ENCODE assay signal across 9 cellular contexts in the genomic region with DNA sequence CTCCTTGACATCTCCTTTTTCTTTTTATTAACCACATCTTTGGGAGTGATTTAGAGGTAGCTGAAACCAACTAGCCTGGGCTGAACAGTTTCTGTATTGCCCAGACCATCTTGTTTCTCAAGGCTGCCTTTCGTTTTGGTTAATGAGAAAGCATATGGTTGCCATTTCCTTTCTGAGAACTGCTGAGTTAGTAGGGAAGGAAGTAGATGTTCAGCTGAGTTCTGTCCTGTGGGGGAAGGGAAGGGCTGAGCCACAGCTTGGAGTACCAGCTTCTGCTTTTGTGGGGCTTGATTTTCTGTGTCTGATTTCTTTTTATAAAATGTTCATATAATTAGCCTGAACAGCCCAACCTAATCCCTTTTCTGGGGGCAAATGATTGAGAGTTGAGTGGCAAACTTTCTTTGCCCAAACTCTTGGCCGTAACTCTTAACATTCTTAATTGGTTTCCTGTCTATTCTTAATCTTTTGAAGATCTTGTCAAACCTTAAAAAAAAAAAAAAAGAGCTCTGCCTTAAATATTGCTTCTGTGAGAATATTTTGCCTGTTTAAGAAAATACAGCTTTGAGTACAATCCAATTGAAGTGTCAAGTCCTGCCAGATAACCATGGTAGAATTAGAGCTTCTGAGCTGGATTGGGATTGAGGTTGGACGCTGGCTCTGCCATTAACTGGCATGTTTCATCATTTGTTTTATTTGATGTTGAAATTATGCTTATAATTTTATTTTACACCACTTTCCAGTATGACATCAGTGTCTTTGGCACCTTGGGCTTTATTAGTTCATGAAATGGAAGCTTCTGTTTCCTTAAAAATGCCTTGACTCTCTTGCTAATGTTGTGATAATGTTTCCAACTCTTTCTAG. TPM values are rescaled to one million over a fixed set of nuclear protein-coding genes. Genes with fewer than 3 reads are reported as not detected.
A peak's percentile ranks its signal among the peaks of the same experiment; 100 is the strongest.
DNase-seq lines count a peak whose midpoint lies in the region; ATAC-seq and TF ChIP-seq lines count a peak whose summit lies in the region.
"Had no signal": no experiment of that assay in that cellular context is flagged by ENCODE, and none has a peak within 500 bp of the region (broad histone marks: within the 10 kb centered on the region; RNA-seq: fewer than 3 reads in every experiment).

No MANE protein-coding gene starts in this region.

- no peak overlapping the region for H3K56ac ChIP-seq in mesendoderm (ENCODE audit: low read length)

- H3K4me1 Mint-ChIP-seq in stimulated activated naive CD8-positive, alpha-beta T cell treated with anti-CD3 and anti-CD28 coated beads, Interleukin-15, amount 100 ng/mL, for 72 hours = peaks cover 47% of the 10 kb centered on the region

- H2AK5ac ChIP-seq in mesendoderm (ENCODE audit: low read length) = no peak overlapping the region

- no peaks in the 10 kb centered on the region for H3K79me2 ChIP-seq in mesendoderm (ENCODE audit: control insufficient read depth, insufficient read depth, low read length)

- TF ChIP-seq POLR2A in uterus (IDR thresholded peaks at IDR 0.05) = no peak

- H3K27ac ChIP-seq in SK-N-MC (peak overlapping the region; percentile 94), mesendoderm (ENCODE audit: low read depth, low read length) (no peak overlapping the region), uterus (peak overlapping the region in 1 of 2 donors; percentile 94)

- no peaks in the 10 kb centered on the region for H3K79me1 ChIP-seq in mesendoderm (ENCODE audit: low read length)

- H3K9ac ChIP-seq in SK-N-MC (ENCODE audit: insufficient read length) (peak overlapping the region; percentile 37), adipocyte (ENCODE audit: low read length) (peak overlapping the region; percentile 96), mesendoderm (ENCODE audit: low read length) (no peak overlapping the region)

- H3K27me3 Mint-ChIP-seq in stimulated activated naive CD8-positive, alpha-beta T cell treated with anti-CD3 and anti-CD28 coated beads, Interleukin-15, amount 100 ng/mL, for 72 hours = no peaks in the 10 kb centered on the region

- H3K27me3 ChIP-seq in adipocyte (replicated peaks; ENCODE audit: control insufficient read depth, insufficient read depth, low read length) (no peaks in the 10 kb centered on the region), mesendoderm (ENCODE audit: insufficient read depth, low read length, poor library complexity) (no peaks in the 10 kb centered on the region), uterus (no peaks in the 10 kb centered on the region)

- H3K4me1 ChIP-seq in adipocyte (ENCODE audit: control insufficient read depth, insufficient read depth, low read length) = peaks cover 24% of the 10 kb centered on the region
- no peaks in the 10 kb centered on the region for H3K4me1 ChIP-seq in mesendoderm (ENCODE audit: control insufficient read depth, low read depth, low read length)
- H3K4me1 ChIP-seq in uterus = no peaks in the 10 kb centered on the region

- H3K18ac ChIP-seq in mesendoderm (ENCODE audit: low read length) = no peak overlapping the region

- H3K4me3 ChIP-seq in SK-N-MC = peak overlapping the region; percentile 92
- H3K4me3 ChIP-seq in adipocyte (ENCODE audit: low read length) = no peak overlapping the region
- H3K4me3 ChIP-seq in mesendoderm (ENCODE audit: low read length) = no peak overlapping the region
- H3K4me3 ChIP-seq in uterus = no peak overlapping the region

- H3K36me3 ChIP-seq in SK-N-MC (ENCODE audit: insufficient read depth, low read length) (no peaks in the 10 kb centered on the region), adipocyte (ENCODE audit: control insufficient read depth, insufficient read depth, low read length, severe bottlenecking) (peaks cover 4% of the 10 kb centered on the region), mesendoderm (ENCODE audit: control insufficient read depth, insufficient read depth, low read length) (no peaks in the 10 kb centered on the region), uterus (no peaks in the 10 kb centered on the region)
- H3K36me3 ChIP-seq: thoracic aorta had no signal

- no peak for TF ChIP-seq CTCF in uterus (IDR thresholded peaks at IDR 0.05)

- no peak overlapping the region for H3K23ac ChIP-seq in mesendoderm (ENCODE audit: low read length)

- no peak overlapping the region for H2BK5ac ChIP-seq in mesendoderm (ENCODE audit: low read length)

- no peak overlapping the region for H3K4ac ChIP-seq in mesendoderm (ENCODE audit: low read depth, low read length)

- H3K4me2 ChIP-seq in mesendoderm (ENCODE audit: low read length) = no peak overlapping the region

- peak overlapping the region; percentile 74 to 99 for H3K27ac Mint-ChIP-seq in stimulated activated naive CD8-positive, alpha-beta T cell treated with anti-CD3 and anti-CD28 coated beads, Interleukin-15, amount 100 ng/mL, for 72 hours

- H2BK120ac ChIP-seq in mesendoderm (ENCODE audit: low read depth, low read length) = no peak overlapping the region

- no peak overlapping the region for H4K5ac ChIP-seq in mesendoderm (ENCODE audit: low read length)

- WGBS in mesendoderm (ENCODE audit: extremely low coverage, insufficient coverage, low lambda C conversion rate) = no CpG with 5 or more reads among the region's 3 CpGs

- no peak overlapping the region for H2BK15ac ChIP-seq in mesendoderm (replicated peaks; ENCODE audit: low read depth)

- peaks cover 0 to 5% of the 10 kb centered on the region in 2 donors for H3K9me3 Mint-ChIP-seq in stimulated activated naive CD8-positive, alpha-beta T cell treated with anti-CD3 and anti-CD28 coated beads, Interleukin-15, amount 100 ng/mL, for 72 hours

- H4K8ac ChIP-seq in mesendoderm (ENCODE audit: low read depth, low read length) = no peak overlapping the region

- H3K4me3 Mint-ChIP-seq in stimulated activated naive CD8-positive, alpha-beta T cell treated with anti-CD3 and anti-CD28 coated beads, Interleukin-15, amount 100 ng/mL, for 72 hours = peak overlapping the region; percentile 97 to 98

- ATAC-seq in GM18909 (IDR thresholded peaks at IDR 0.05; ENCODE audit: poor library complexity, unreplicated experiment) (peak; percentile 69), HG02973 (IDR thresholded peaks at IDR 0.05; ENCODE audit: unreplicated experiment) (peak; percentile 63)
- ATAC-seq in stimulated activated naive CD8-positive, alpha-beta T cell treated with anti-CD3 and anti-CD28 coated beads, Interleukin-15, amount 100 ng/mL, for 72 hours = peak; percentile 42

- DNase-seq in SK-N-MC (ENCODE audit: low read depth, low spot score) (peak; percentile 86), adipocyte (ENCODE audit: low read depth) (no peak), mesendoderm (peak; percentile 44), uterus (no peak), DMS153 (lab: John Stamatoyannopoulos, UW) (no peak)
- DNase-seq in stimulated activated naive CD8-positive, alpha-beta T cell treated with anti-CD3 and anti-CD28 coated beads, Interleukin-15, amount 100 ng/mL, for 72 hours = peak; percentile 39 to 53

- intact Hi-C loops in uterus (cut with DNase I; ENCODE audit: low total_unique reads) = no loop called here

- no peaks in the 10 kb centered on the region for H3K9me3 ChIP-seq in SK-N-MC (ENCODE audit: low read depth, low read length)
- H3K9me3 ChIP-seq in adipocyte (ENCODE audit: control insufficient read depth, low read length) = no peaks in the 10 kb centered on the region
- no peaks in the 10 kb centered on the region for H3K9me3 ChIP-seq in uterus
- H3K9me3 ChIP-seq: thoracic aorta had no signal

RNA-seq across cellular contexts. Expression of a gene that starts 1.9 kb away (rescaled TPM):
- 2.7 TPM for polyA plus RNA-seq in mesendoderm (2013, experiment 1 of 2)
- polyA plus RNA-seq in mesendoderm (2013, experiment 2 of 2) = 2.9 TPM
- total RNA-seq in uterus = 10 to 100 TPM in 3 of 4 donors, 1 to 10 TPM in 1; 2.3 to 43.3 (median 22.2) TPM

Comparison
In these comparisons a context has a peak if more than half of its experiments do, and no peak if none do; other contexts are left out.
1. DNase-seq: peak in SK-N-MC (single experiment), mesendoderm (single experiment) and stimulated activated naive CD8-positive, alpha-beta T cell treated with anti-CD3 and anti-CD28 coated beads, Interleukin-15, amount 100 ng/mL, for 72 hours (2 of 2); none in adipocyte (single experiment), uterus (0 of 2) and DMS153 (single experiment).
2. Peak in every context shown above with its lines, with median percentiles within 50 percentile points of each other: ATAC-seq.